Comparison of ENCODE assay signal across 24 cellular contexts in the genomic region with DNA sequence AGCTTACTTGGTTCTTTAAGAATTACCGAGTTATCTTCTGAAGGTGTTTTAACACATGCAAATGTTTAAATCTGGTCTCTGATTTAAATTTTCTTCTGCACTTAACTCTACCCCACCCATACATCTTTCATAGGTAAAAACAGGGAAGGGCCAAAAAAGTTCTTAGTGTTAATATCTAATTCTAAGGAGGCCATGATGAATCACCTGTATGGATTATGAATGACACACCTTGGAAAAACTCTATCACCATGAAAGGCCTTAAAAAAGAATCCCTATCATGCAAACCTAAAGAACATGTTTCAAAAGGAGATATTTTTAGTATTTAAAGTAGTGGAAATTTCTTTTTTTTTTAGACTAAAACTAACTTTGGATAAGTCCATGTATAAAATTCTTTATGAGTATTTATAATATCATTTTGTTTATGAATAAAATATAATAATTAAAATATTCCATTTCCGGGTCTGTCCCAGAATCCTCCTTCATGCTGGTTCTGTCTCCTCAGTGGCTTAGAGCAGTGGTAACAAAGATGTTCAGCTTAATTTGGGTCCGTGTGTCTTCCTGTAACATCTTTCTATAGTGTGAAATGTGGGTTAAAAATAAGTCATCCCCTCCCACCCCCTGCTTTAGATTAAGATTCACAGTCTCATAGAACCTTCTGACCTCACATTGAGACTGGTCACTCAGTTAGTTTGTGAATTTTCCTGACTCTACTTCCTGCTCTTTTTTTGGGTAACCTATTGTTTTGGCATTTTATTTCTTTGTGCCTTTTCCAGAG. TPM values are rescaled to one million over a fixed set of nuclear protein-coding genes. Genes with fewer than 3 reads are reported as not detected.
DNase-seq lines count a peak whose midpoint lies in the region; ATAC-seq, FAIRE-seq and TF ChIP-seq lines count a peak whose summit lies in the region.
"Had no signal": no experiment of that assay in that cellular context is flagged by ENCODE, and none has a peak within 500 bp of the region (broad histone marks: within the 10 kb centered on the region; RNA-seq: fewer than 3 reads in every experiment).

No MANE protein-coding gene starts in this region.

- H3K9ac ChIP-seq in HUES48 (ENCODE audit: low read depth, low read length) = peak overlapping the region; percentile 6; the same call in 1 of the 2 replicates

- FAIRE-seq in colon (lab: Jason Lieb, UNC) = peak; percentile 28
- FAIRE-seq: islet of Langerhans, K562, TTC549 had no signal

- no peaks in the 10 kb centered on the region for H3K27me3 ChIP-seq in HUES48 (ENCODE audit: control insufficient read depth, insufficient read depth, low read length)
- H3K27me3 ChIP-seq: dorsolateral prefrontal cortex had no signal

- H3K36me3 ChIP-seq in HUES48 (ENCODE audit: control insufficient read depth, insufficient read depth, low read length) (no peaks in the 10 kb centered on the region), mesodermal cell (ENCODE audit: control insufficient read depth, insufficient read depth, low read length) (no peaks in the 10 kb centered on the region), mucosa of descending colon (ENCODE audit: low read depth) (no peaks in the 10 kb centered on the region)

- H3K4me1 ChIP-seq in HUES48 (ENCODE audit: control insufficient read depth, insufficient read depth, low read length) (peaks cover 44% of the 10 kb centered on the region), mesodermal cell (ENCODE audit: control insufficient read depth, insufficient read depth, low read length, poor library complexity, severe bottlenecking) (peaks cover 25% of the 10 kb centered on the region), mucosa of descending colon (ENCODE audit: low read depth) (no peaks in the 10 kb centered on the region)

- no peak for DNase-seq in CD14-positive monocyte (ENCODE audit: low spot score)
- DNase-seq in RPMI8226 = no peak
- DNase-seq in mucosa of descending colon = no peak
- no peak for DNase-seq in stimulated activated CD4-positive, alpha-beta T cell treated with anti-CD3 and anti-CD28 coated beads, Interleukin-2, amount 100 ng/mL, for 48 hours
- DNase-seq: activated CD4-positive, alpha-beta T cell treated with anti-CD3 and anti-CD28 coated beads, Interleukin-2, amount 10 ng/mL, durations not matched to agents 7 days and 5 days; activated naive CD4-positive, alpha-beta T cell treated with anti-CD3 and anti-CD28 coated beads for 36 hours; activated T-cell treated with anti-CD3 and anti-CD28 coated beads for 4 hours; CD8-positive, alpha-beta T cell; DMS79; dorsolateral prefrontal cortex; NCI-H1048; NCI-H2029 treated with DMSO at 0.1 percent for 48 hours; NCI-H510A; stimulated activated CD4-positive, alpha-beta T cell treated with anti-CD3 and anti-CD28 coated beads, Interleukin-12 subunit alpha, Interleukin-12 subunit beta, amount 100 ng/mL, for 4 hours; SW 1271 had no signal

- H3K4me3 ChIP-seq in HUES48 (ENCODE audit: low read depth, low read length) (0 out of 2 replicates have a peak overlapping the region, but pooled peaks have one; percentile 12), mesodermal cell (ENCODE audit: extremely low read depth, insufficient read depth, low read length, poor library complexity, severe bottlenecking) (no peak overlapping the region), mucosa of descending colon (no peak overlapping the region)
- H3K4me3 ChIP-seq: K562 had no signal

- H3K27ac Mint-ChIP-seq in CD14-positive monocyte = peak overlapping the region in 4 of 7 donors; percentile 8 to 85 (median 60)
- H3K27ac Mint-ChIP-seq: activated CD4-positive, alpha-beta T cell treated with anti-CD3 and anti-CD28 coated beads, Interleukin-2, amount 10 ng/mL, durations not matched to agents 7 days and 5 days; CD8-positive, alpha-beta T cell; stimulated activated memory B cell treated with anti-CD40 and anti-IgM and Interleukin-4, amounts not matched to agents 10 μg/mL and 1 μg/mL and 100 μg/mL, for 72 hours; type B pancreatic cell had no signal

- no CpG with 5 or more reads among the region's 3 CpGs for WGBS in mesodermal cell (ENCODE audit: insufficient coverage in 2 of 2), 2 experiments

- intact Hi-C loops in CD14-positive monocyte (cut with micrococcal nuclease) = loop anchor here in 1 of 2 donors (2.0 to 10.0 kb wide), 2 partner anchors 15 to 185 kb away; a partner anchor contains a TSS
- intact Hi-C loops in mucosa of descending colon (cut with DNase I, micrococcal nuclease) = no loop called here

- no peaks in the 10 kb centered on the region for H3K27me3 Mint-ChIP-seq in CD14-positive monocyte (ENCODE audit: low read depth in 3 of 3)
- H3K27me3 Mint-ChIP-seq: activated CD4-positive, alpha-beta T cell treated with anti-CD3 and anti-CD28 coated beads, Interleukin-2, amount 10 ng/mL, durations not matched to agents 7 days and 5 days; stimulated activated memory B cell treated with anti-CD40 and anti-IgM and Interleukin-4, amounts not matched to agents 10 μg/mL and 1 μg/mL and 100 μg/mL, for 72 hours; type B pancreatic cell had no signal

- H3K9me3 ChIP-seq in HUES48 (ENCODE audit: control insufficient read depth, insufficient read depth, low read length) (no peaks in the 10 kb centered on the region), mesodermal cell (ENCODE audit: control insufficient read depth, low read length) (no peaks in the 10 kb centered on the region), mucosa of descending colon (no peaks in the 10 kb centered on the region)

- ATAC-seq in mucosa of descending colon (no peak), GM19324 (IDR thresholded peaks at IDR 0.05; ENCODE audit: low FRiP score, unreplicated experiment) (no peak)
- ATAC-seq: CD8-positive, alpha-beta T cell; K562; stimulated activated memory B cell treated with anti-CD40 and anti-IgM and Interleukin-4, amounts not matched to agents 10 μg/mL and 1 μg/mL and 100 μg/mL, for 72 hours had no signal

- no peak for TF ChIP-seq CTCF in CD14-positive monocyte (IDR thresholded peaks at IDR 0.05)
- no peak for TF ChIP-seq CTCF in mucosa of descending colon (IDR thresholded peaks at IDR 0.05)

- H3K4me1 Mint-ChIP-seq in CD14-positive monocyte = peaks cover 53% of the 10 kb centered on the region

- H3K36me3 Mint-ChIP-seq in CD14-positive monocyte = peaks cover 0 to 5% of the 10 kb centered on the region in 2 donors
- H3K36me3 Mint-ChIP-seq: CD8-positive, alpha-beta T cell; type B pancreatic cell had no signal

- no peaks in the 10 kb centered on the region for H3K9me3 Mint-ChIP-seq in CD14-positive monocyte
- H3K9me3 Mint-ChIP-seq: activated CD4-positive, alpha-beta T cell treated with anti-CD3 and anti-CD28 coated beads, Interleukin-2, amount 10 ng/mL, durations not matched to agents 7 days and 5 days; activated naive CD4-positive, alpha-beta T cell treated with anti-CD3 and anti-CD28 coated beads for 36 hours; CD8-positive, alpha-beta T cell; stimulated activated memory B cell treated with anti-CD40 and anti-IgM and Interleukin-4, amounts not matched to agents 10 μg/mL and 1 μg/mL and 100 μg/mL, for 72 hours; type B pancreatic cell had no signal

- H3K27ac ChIP-seq in HUES48 (ENCODE audit: low read depth, low read length) (peak overlapping the region; percentile 96), mesodermal cell (ENCODE audit: low read depth, low read length, severe bottlenecking) (peak overlapping the region; percentile 87)

- no peak overlapping the region for H3K4me3 Mint-ChIP-seq in CD14-positive monocyte
- H3K4me3 Mint-ChIP-seq: activated CD4-positive, alpha-beta T cell treated with anti-CD3 and anti-CD28 coated beads, Interleukin-2, amount 10 ng/mL, durations not matched to agents 7 days and 5 days; activated naive CD4-positive, alpha-beta T cell treated with anti-CD3 and anti-CD28 coated beads for 36 hours; CD8-positive, alpha-beta T cell; stimulated activated memory B cell treated with anti-CD40 and anti-IgM and Interleukin-4, amounts not matched to agents 10 μg/mL and 1 μg/mL and 100 μg/mL, for 72 hours; type B pancreatic cell had no signal

RNA-seq across cellular contexts. Expression of a gene that starts 54.9 kb away (rescaled TPM):
- polyA plus RNA-seq in CD14-positive monocyte = 1 to 10 TPM in 1 of 2 donors, under 1 TPM in 1; 0.76 to 1.1 TPM
- 3.5 TPM for polyA plus RNA-seq in mesodermal cell (2013, experiment 1 of 2)
- 4.1 TPM for polyA plus RNA-seq in mesodermal cell (2013, experiment 2 of 2)
- total RNA-seq in mucosa of descending colon = 1 to 10 TPM; 5.7 to 9.7 (median 7.7) TPM

RNA-seq across cellular contexts. Expression of a gene that starts 56.0 kb away (rescaled TPM):
- 10 to 100 TPM; 31.8 to 34.6 TPM for polyA plus RNA-seq in CD14-positive monocyte
- polyA plus RNA-seq in mesodermal cell (2013, experiment 1 of 2) = 15.2 TPM
- polyA plus RNA-seq in mesodermal cell (2013, experiment 2 of 2) = 13.4 TPM
- total RNA-seq in mucosa of descending colon = 10 to 100 TPM; 21.1 to 30.0 (median 28.2) TPM
